22 cellular contexts compared by ENCODE assay signal in genomic region chr14:52874389-52874788, GRCh38.
"Had no signal": no experiment of that assay in that cellular context is flagged by ENCODE, and none has a peak within 500 bp of the region (broad histone marks: within the 10 kb centered on the region; RNA-seq: fewer than 3 reads in every experiment).

No MANE protein-coding gene starts in this region.

- H3K9me3 Mint-ChIP-seq: activated B cell treated with CpG ODN at 0.5 μM for 24 hours; activated CD4-positive, alpha-beta memory T cell treated with anti-CD3 and anti-CD28 coated beads for 36 hours; activated naive CD8-positive, alpha-beta T cell treated with anti-CD3 and anti-CD28 coated beads for 36 hours; immature natural killer cell; memory B cell; naive B cell; neural progenitor cell; stimulated activated naive CD8-positive, alpha-beta T cell treated with anti-CD3 and anti-CD28 coated beads, Interleukin-15, amount 100 ng/mL, for 72 hours; T-helper 2 cell treated with Interferon-gamma antibody and Interleukin-4, amounts not matched to agents 5 μg/mL and 100 μg/mL, for 36 hours; type B pancreatic cell had no signal

- H3K27me3 ChIP-seq: brain microvascular endothelial cell, esophagus muscularis mucosa, neural progenitor cell, right lobe of liver had no signal

- H3K4me2 ChIP-seq: neural progenitor cell had no signal

- H3K4me3 Mint-ChIP-seq: activated B cell treated with CpG ODN at 0.5 μM for 24 hours; activated CD4-positive, alpha-beta memory T cell treated with anti-CD3 and anti-CD28 coated beads for 36 hours; activated naive CD8-positive, alpha-beta T cell treated with anti-CD3 and anti-CD28 coated beads for 36 hours; immature natural killer cell; memory B cell; naive B cell; neural progenitor cell; stimulated activated naive CD8-positive, alpha-beta T cell treated with anti-CD3 and anti-CD28 coated beads, Interleukin-15, amount 100 ng/mL, for 72 hours; T-helper 2 cell treated with Interferon-gamma antibody and Interleukin-4, amounts not matched to agents 5 μg/mL and 100 μg/mL, for 36 hours; type B pancreatic cell had no signal

- H3K27ac ChIP-seq: coronary artery, parathyroid adenoma had no signal

- H3K9ac ChIP-seq: neural progenitor cell, parathyroid adenoma had no signal

- H3K4me1 ChIP-seq: neural progenitor cell, parathyroid adenoma had no signal

- H3K27me3 Mint-ChIP-seq: activated CD4-positive, alpha-beta memory T cell treated with anti-CD3 and anti-CD28 coated beads for 36 hours; activated naive CD8-positive, alpha-beta T cell treated with anti-CD3 and anti-CD28 coated beads for 36 hours; stimulated activated naive CD8-positive, alpha-beta T cell treated with anti-CD3 and anti-CD28 coated beads, Interleukin-15, amount 100 ng/mL, for 72 hours; type B pancreatic cell had no signal

- H3K4me1 Mint-ChIP-seq: activated B cell treated with CpG ODN at 0.5 μM for 24 hours; activated naive CD8-positive, alpha-beta T cell treated with anti-CD3 and anti-CD28 coated beads for 36 hours; immature natural killer cell; memory B cell; naive B cell; neural progenitor cell; stimulated activated naive CD8-positive, alpha-beta T cell treated with anti-CD3 and anti-CD28 coated beads, Interleukin-15, amount 100 ng/mL, for 72 hours had no signal

- H3K36me3 Mint-ChIP-seq: activated CD4-positive, alpha-beta memory T cell treated with anti-CD3 and anti-CD28 coated beads for 36 hours; activated naive CD8-positive, alpha-beta T cell treated with anti-CD3 and anti-CD28 coated beads for 36 hours; memory B cell; naive B cell had no signal

- DNase-seq: activated B cell treated with CpG ODN at 0.5 μM for 24 hours; activated CD4-positive, alpha-beta memory T cell treated with anti-CD3 and anti-CD28 coated beads for 36 hours; activated CD4-positive, alpha-beta T cell treated with anti-CD3 and anti-CD28 coated beads for 4 hours; activated naive CD4-positive, alpha-beta T cell; activated naive CD8-positive, alpha-beta T cell treated with anti-CD3 and anti-CD28 coated beads for 36 hours; activated T-cell treated with anti-CD3 and anti-CD28 coated beads for 4 hours; brain microvascular endothelial cell; central memory CD4-positive, alpha-beta T cell; immature natural killer cell; mucosa of descending colon; naive B cell; small intestine; stimulated activated CD4-positive, alpha-beta T cell treated with anti-CD3 and anti-CD28 coated beads, Interleukin-4, amount 100 ng/mL, for 1 hour; stimulated activated naive CD8-positive, alpha-beta T cell treated with anti-CD3 and anti-CD28 coated beads, Interleukin-15, amount 100 ng/mL, for 72 hours had no signal

- H2AFZ ChIP-seq: neural progenitor cell, parathyroid adenoma had no signal

- H3K27ac Mint-ChIP-seq: activated B cell treated with CpG ODN at 0.5 μM for 24 hours; activated CD4-positive, alpha-beta memory T cell treated with anti-CD3 and anti-CD28 coated beads for 36 hours; activated naive CD8-positive, alpha-beta T cell treated with anti-CD3 and anti-CD28 coated beads for 36 hours; immature natural killer cell; memory B cell; neural progenitor cell; T-helper 2 cell treated with Interferon-gamma antibody and Interleukin-4, amounts not matched to agents 5 μg/mL and 100 μg/mL, for 36 hours had no signal

- H3K4me3 ChIP-seq: coronary artery, esophagus muscularis mucosa, mucosa of descending colon, neural progenitor cell, right lobe of liver had no signal

- H3K9me3 ChIP-seq: esophagus muscularis mucosa, mucosa of descending colon, right lobe of liver had no signal

- ATAC-seq: mucosa of descending colon; stimulated activated naive CD8-positive, alpha-beta T cell treated with anti-CD3 and anti-CD28 coated beads, Interleukin-15, amount 100 ng/mL, for 72 hours had no signal

- H3K79me2 ChIP-seq: parathyroid adenoma had no signal
